Comparison of ENCODE assay signal across 24 cellular contexts in the genomic region with DNA sequence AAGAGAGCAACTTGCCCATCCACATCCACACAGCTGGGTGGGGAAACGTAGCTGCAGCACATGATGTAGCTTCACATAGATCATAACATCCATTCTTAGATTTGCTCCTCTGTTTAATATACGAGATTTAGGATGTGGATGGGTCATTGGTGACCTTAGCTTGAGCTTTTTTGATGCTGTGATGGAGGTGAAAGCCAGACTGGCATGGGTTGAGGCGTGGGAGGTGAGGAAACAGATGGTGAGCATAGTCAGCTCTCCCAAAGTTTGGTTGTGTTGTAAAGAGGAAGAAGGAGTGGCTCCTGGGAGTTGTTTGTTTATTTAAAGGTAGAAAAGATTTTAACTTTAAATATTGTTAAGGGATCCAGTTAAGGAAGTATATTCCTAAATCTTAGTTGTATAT. TPM values are rescaled to one million over a fixed set of nuclear protein-coding genes. Genes with fewer than 3 reads are reported as not detected.
DNase-seq lines count a peak whose midpoint lies in the region; ATAC-seq and TF ChIP-seq lines count a peak whose summit lies in the region.
"Had no signal": no experiment of that assay in that cellular context is flagged by ENCODE, and none has a peak within 500 bp of the region (broad histone marks: within the 10 kb centered on the region; RNA-seq: fewer than 3 reads in every experiment).

No MANE protein-coding gene starts in this region.

- H3K4me1 ChIP-seq in left ventricle myocardium inferior: peaks cover 96% of the 10 kb centered on the region
- peaks cover 4 to 90% (median 65%) of the 10 kb centered on the region in 12 donors for H3K4me1 ChIP-seq in heart left ventricle
- H3K4me1 ChIP-seq in ascending aorta: peaks cover 14 to 63% of the 10 kb centered on the region in 2 donors
- H3K4me1 ChIP-seq in upper lobe of right lung: peaks cover 40% of the 10 kb centered on the region

- TF ChIP-seq CTCF in left ventricle myocardium inferior (IDR thresholded peaks at IDR 0.05; ENCODE audit: borderline replicate concordance) (no peak), heart left ventricle (IDR thresholded peaks at IDR 0.05) (no peak), ascending aorta (IDR thresholded peaks at IDR 0.05) (no peak), upper lobe of right lung (IDR thresholded peaks at IDR 0.05) (no peak)

- POLR2A ChIA-PET in naive thymus-derived CD8-positive, alpha-beta T cell (lab: Charles Lee): interaction anchor here (0.6 kb wide), 1 partner anchor 283 kb away, joined by 4 read pairs; no protein-coding TSS in a partner anchor

- ATAC-seq in heart left ventricle (no peak), upper lobe of right lung (peak; percentile 38), GM18505 (IDR thresholded peaks at IDR 0.05; ENCODE audit: unreplicated experiment) (no peak)
- ATAC-seq in naive thymus-derived CD8-positive, alpha-beta T cell: no peak
- ATAC-seq: foreskin keratinocyte, Panc1, right cardiac atrium had no signal

- CTCF ChIA-PET in activated naive CD4-positive, alpha-beta T cell treated with anti-CD3 and anti-CD28 coated beads, Interleukin-2, amount 10 ng/mL, durations not matched to agents 7 days and 5 days (lab: Charles Lee): no interaction called here

- H3K27ac Mint-ChIP-seq in naive thymus-derived CD8-positive, alpha-beta T cell: peak overlapping the region in 6 of 10 donors; percentile 6 to 68 (median 48)
- no peak overlapping the region for H3K27ac Mint-ChIP-seq in activated naive CD4-positive, alpha-beta T cell treated with anti-CD3 and anti-CD28 coated beads, Interleukin-2, amount 10 ng/mL, durations not matched to agents 7 days and 5 days
- H3K27ac Mint-ChIP-seq: CD4-positive, CD25-positive, alpha-beta regulatory T cell; T-helper 1 cell treated with Interleukin-12 subunit alpha and Interleukin-12 subunit beta and Interleukin-4 antibody, amounts not matched to agents 30 μg/mL and 1 μg/mL, for 36 hours had no signal

- H3K4me3 ChIP-seq in left ventricle myocardium inferior (no peak overlapping the region), heart left ventricle (no peak overlapping the region), ascending aorta (no peak overlapping the region), upper lobe of right lung (no peak overlapping the region)
- H3K4me3 ChIP-seq: GM23248, SJSA1 had no signal

- H3K27ac ChIP-seq in left ventricle myocardium inferior (replicated peaks) (peak overlapping the region; percentile 98), heart left ventricle (peak overlapping the region in 3 of 12 donors; percentile 1 to 22 (median 6)), ascending aorta (peak overlapping the region; percentile 44 to 49), upper lobe of right lung (no peak overlapping the region)
- H3K27ac ChIP-seq: foreskin keratinocyte, GM23248, KMS-11, SJSA1 had no signal

- no peak for TF ChIP-seq POLR2A in heart left ventricle (IDR thresholded peaks at IDR 0.05)
- no peak for TF ChIP-seq POLR2A in GM18505 (IDR thresholded peaks at IDR 0.05; ENCODE audit: borderline replicate concordance, extremely low read depth, insufficient read depth, insufficient read length)

- intact Hi-C loops in left ventricle myocardium inferior (cut with micrococcal nuclease): no loop called here
- intact Hi-C loops in heart left ventricle (cut with DNase I): no loop called here
- intact Hi-C loops in ascending aorta (cut with DNase I): loop anchor here (10.0 kb wide), 1 partner anchor 632 kb away; no protein-coding TSS in a partner anchor
- intact Hi-C loops in upper lobe of right lung (cut with DNase I): no loop called here

- H3K4me1 Mint-ChIP-seq in naive thymus-derived CD8-positive, alpha-beta T cell: peaks cover 21 to 55% (median 48%) of the 10 kb centered on the region in 4 donors
- peaks cover 28% of the 10 kb centered on the region for H3K4me1 Mint-ChIP-seq in activated naive CD4-positive, alpha-beta T cell treated with anti-CD3 and anti-CD28 coated beads, Interleukin-2, amount 10 ng/mL, durations not matched to agents 7 days and 5 days

- WGBS in heart left ventricle, 4 donors: 52 to 65% (median 56%) methylated on average over 3 of the region's 3 CpGs

- H3K4me3 Mint-ChIP-seq in naive thymus-derived CD8-positive, alpha-beta T cell: no peak overlapping the region
- H3K4me3 Mint-ChIP-seq in activated naive CD4-positive, alpha-beta T cell treated with anti-CD3 and anti-CD28 coated beads, Interleukin-2, amount 10 ng/mL, durations not matched to agents 7 days and 5 days: no peak overlapping the region
- H3K4me3 Mint-ChIP-seq: T-helper 1 cell treated with Interleukin-12 subunit alpha and Interleukin-12 subunit beta and Interleukin-4 antibody, amounts not matched to agents 30 μg/mL and 1 μg/mL, for 36 hours had no signal

- H3K36me3 ChIP-seq in left ventricle myocardium inferior: no peaks in the 10 kb centered on the region
- no peaks in the 10 kb centered on the region for H3K36me3 ChIP-seq in heart left ventricle
- H3K36me3 ChIP-seq in ascending aorta: no peaks in the 10 kb centered on the region
- H3K36me3 ChIP-seq in upper lobe of right lung: no peaks in the 10 kb centered on the region

- peaks cover 0 to 1% (median 0%) of the 10 kb centered on the region in 3 donors for H3K36me3 Mint-ChIP-seq in naive thymus-derived CD8-positive, alpha-beta T cell
- peaks cover 4% of the 10 kb centered on the region for H3K36me3 Mint-ChIP-seq in activated naive CD4-positive, alpha-beta T cell treated with anti-CD3 and anti-CD28 coated beads, Interleukin-2, amount 10 ng/mL, durations not matched to agents 7 days and 5 days
- H3K36me3 Mint-ChIP-seq: CD4-positive, CD25-positive, alpha-beta regulatory T cell had no signal

- H3K9me3 Mint-ChIP-seq in naive thymus-derived CD8-positive, alpha-beta T cell: no peaks in the 10 kb centered on the region
- H3K9me3 Mint-ChIP-seq in activated naive CD4-positive, alpha-beta T cell treated with anti-CD3 and anti-CD28 coated beads, Interleukin-2, amount 10 ng/mL, durations not matched to agents 7 days and 5 days: no peaks in the 10 kb centered on the region
- H3K9me3 Mint-ChIP-seq: CD4-positive, CD25-positive, alpha-beta regulatory T cell had no signal

- DNase-seq in left ventricle myocardium inferior (no peak), heart left ventricle (no peak), ascending aorta (ENCODE audit: low spot score in 2 of 2) (no peak), upper lobe of right lung (no peak), NK-92 (lab: John Stamatoyannopoulos, UW; ENCODE audit: unreplicated experiment) (no peak)
- DNase-seq in naive thymus-derived CD8-positive, alpha-beta T cell: no peak
- no peak for DNase-seq in activated naive CD4-positive, alpha-beta T cell treated with anti-CD3 and anti-CD28 coated beads, Interleukin-2, amount 10 ng/mL, durations not matched to agents 7 days and 5 days
- DNase-seq: activated CD4-positive, CD25-positive, alpha-beta regulatory T cell; activated effector memory CD4-positive, alpha-beta T cell treated with Interleukin-2 at 50 U/mL for 16 hours; CD4-positive, CD25-positive, alpha-beta regulatory T cell; erythroblast; foreskin keratinocyte; GM23248; NCI-H1930; NCI-H2227 treated with DMSO at 0.1 percent for 48 hours; NCI-H82; occipital lobe; right cardiac atrium; stimulated activated CD4-positive, alpha-beta T cell treated with anti-CD3 and anti-CD28 coated beads, Interleukin-15, amount 100 ng/mL, for 24 hours had no signal

- H3K27me3 Mint-ChIP-seq in naive thymus-derived CD8-positive, alpha-beta T cell: no peaks in the 10 kb centered on the region
- no peaks in the 10 kb centered on the region for H3K27me3 Mint-ChIP-seq in activated naive CD4-positive, alpha-beta T cell treated with anti-CD3 and anti-CD28 coated beads, Interleukin-2, amount 10 ng/mL, durations not matched to agents 7 days and 5 days
- H3K27me3 Mint-ChIP-seq: CD4-positive, CD25-positive, alpha-beta regulatory T cell had no signal

- H3K9me3 ChIP-seq in left ventricle myocardium inferior (replicated peaks): no peaks in the 10 kb centered on the region
- no peaks in the 10 kb centered on the region for H3K9me3 ChIP-seq in heart left ventricle
- H3K9me3 ChIP-seq in ascending aorta: no peaks in the 10 kb centered on the region
- no peaks in the 10 kb centered on the region for H3K9me3 ChIP-seq in upper lobe of right lung
- H3K9me3 ChIP-seq: SJSA1 had no signal

- H3K27me3 ChIP-seq in left ventricle myocardium inferior (ENCODE audit: low read depth): no peaks in the 10 kb centered on the region
- H3K27me3 ChIP-seq in heart left ventricle: no peaks in the 10 kb centered on the region
- H3K27me3 ChIP-seq in ascending aorta: no peaks in the 10 kb centered on the region
- H3K27me3 ChIP-seq in upper lobe of right lung: no peaks in the 10 kb centered on the region
- H3K27me3 ChIP-seq: foreskin keratinocyte, SJSA1 had no signal

RNA-seq across cellular contexts. Expression of a gene that starts 5.3 kb away (rescaled TPM):
- total RNA-seq in left ventricle myocardium inferior (45.1 TPM), heart left ventricle (10 to 100 TPM; 32.6 to 52.7 (median 42.6) TPM), ascending aorta (7.9 TPM), upper lobe of right lung (37.9 TPM)
- polyA plus RNA-seq in heart left ventricle: 10 to 100 TPM in 1 of 2 donors, 1 to 10 TPM in 1; 7.5 to 16.5 TPM
- total RNA-seq in naive thymus-derived CD8-positive, alpha-beta T cell: 10 to 100 TPM; 28.3 to 37.0 TPM
- polyA plus RNA-seq in naive thymus-derived CD8-positive, alpha-beta T cell: 10 to 100 TPM in 2 of 3 donors, 1 to 10 TPM in 1; 9.4 to 12.5 (median 10.8) TPM
